Comparison of ENCODE assay signal across 21 cellular contexts in genomic region chr2:100250645-100251044, GRCh38.
"Had no signal": no experiment of that assay in that cellular context is flagged by ENCODE, and none has a peak within 500 bp of the region (broad histone marks: within the 10 kb centered on the region; RNA-seq: fewer than 3 reads in every experiment).

No MANE protein-coding gene starts in this region.

- H3K36me3 ChIP-seq: heart right ventricle, pancreas, prostate gland, spleen had no signal

- H3K4me3 ChIP-seq: dorsolateral prefrontal cortex, heart right ventricle, pancreas, prostate gland, spleen had no signal

- H3K27ac Mint-ChIP-seq: mesothelial cell of epicardium; natural killer cell treated with Interleukin-12 subunit alpha and Interleukin-12 subunit beta and Interleukin-15 and Interleukin-18, amount 100 ng/mL, for 72 hours had no signal

- H3K27ac ChIP-seq: dorsolateral prefrontal cortex, heart right ventricle, pancreas, prostate gland had no signal

- H3K4me3 Mint-ChIP-seq: mesothelial cell of epicardium; natural killer cell treated with Interleukin-12 subunit alpha and Interleukin-12 subunit beta and Interleukin-15 and Interleukin-18, amount 100 ng/mL, for 72 hours had no signal

- H3K27me3 ChIP-seq: pancreas, spleen had no signal

- H3K4me1 ChIP-seq: heart right ventricle, pancreas, prostate gland had no signal

- H3K9me3 Mint-ChIP-seq: mesothelial cell of epicardium; natural killer cell treated with Interleukin-12 subunit alpha and Interleukin-12 subunit beta and Interleukin-15 and Interleukin-18, amount 100 ng/mL, for 72 hours had no signal

- DNase-seq: cortex of kidney; dorsolateral prefrontal cortex; effector CD8-positive, alpha-beta T cell; heart right ventricle; hypothalamus; kidney glomerular epithelial cell; mammary epithelial cell; occipital lobe; pancreas; retina; stimulated activated CD4-positive, alpha-beta T cell treated with anti-CD3 and anti-CD28 coated beads, Interleukin-15, amount 100 ng/mL, for 24 hours; stimulated activated CD4-positive, alpha-beta T cell treated with anti-CD3 and anti-CD28 coated beads, Interleukin-1b, Interleukin-23, amount 100 ng/mL, for 48 hours; stimulated activated CD4-positive, alpha-beta T cell treated with anti-CD3 and anti-CD28 coated beads, Interleukin-4, amount 100 ng/mL, for 24 hours; stimulated activated naive CD4-positive, alpha-beta T cell; trophoblast cell had no signal

- ATAC-seq: esophagus mucosa; heart right ventricle; natural killer cell treated with Interleukin-12 subunit alpha and Interleukin-12 subunit beta and Interleukin-15 and Interleukin-18, amount 100 ng/mL, for 72 hours; pancreas; sciatic nerve had no signal

- H3K9me3 ChIP-seq: heart right ventricle, pancreas, prostate gland, spleen had no signal

- H3K36me3 Mint-ChIP-seq: mesothelial cell of epicardium; natural killer cell treated with Interleukin-12 subunit alpha and Interleukin-12 subunit beta and Interleukin-15 and Interleukin-18, amount 100 ng/mL, for 72 hours had no signal
